ENCODE assay signal across 1 cellular context in the genomic region with DNA sequence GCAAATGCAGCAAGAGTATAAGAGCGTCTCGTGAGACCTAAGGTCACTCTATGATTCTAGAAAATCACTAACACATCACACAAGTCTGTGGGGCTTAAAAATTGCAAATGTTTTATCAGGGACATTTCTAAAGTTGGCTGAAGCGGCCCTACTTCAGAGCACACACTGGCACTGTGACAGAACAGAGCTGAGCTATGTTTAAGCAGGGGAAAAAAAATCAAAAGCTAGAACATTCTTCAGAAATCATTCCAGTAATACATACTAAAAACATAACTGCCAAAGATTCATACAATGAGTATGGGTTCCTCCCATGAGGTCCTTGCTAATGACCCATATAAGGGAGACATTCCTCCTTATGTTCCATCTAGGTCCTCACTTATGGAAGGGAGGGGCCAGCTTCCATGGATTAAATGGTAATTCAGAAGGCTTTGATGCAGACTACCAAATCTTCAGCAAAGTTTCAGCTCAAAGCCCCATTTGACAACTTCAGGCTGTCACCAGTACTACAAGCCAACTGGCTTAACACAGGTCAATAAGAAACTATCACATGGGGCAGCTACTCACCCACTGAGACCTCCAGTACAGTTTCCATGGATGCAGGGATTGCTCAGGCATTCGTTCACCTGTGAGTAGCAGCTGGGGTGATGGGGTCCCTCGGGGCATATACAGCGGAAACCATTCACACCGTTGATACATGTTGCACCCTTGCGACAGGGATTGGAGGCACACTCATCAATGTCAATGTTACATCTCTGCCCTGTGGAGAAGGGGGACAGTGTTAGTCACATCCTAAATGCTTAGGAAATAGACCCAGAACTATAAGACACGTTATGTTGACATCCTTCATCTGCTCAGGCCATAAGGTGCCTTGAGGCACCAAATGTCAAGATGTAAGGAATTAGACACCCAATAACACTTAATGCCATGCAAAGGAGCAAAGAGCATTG.
TF ChIP-seq lines count a peak whose summit lies in the region.

No MANE protein-coding gene starts in this region.

TF ChIP-seq in IMR-90, 13 proteins besides CTCF, POLR2A, EP300 and RAD21 (continued from another document):
- no peak for TF ChIP-seq RCOR1 (IDR thresholded peaks at IDR 0.05; ENCODE audit: insufficient replicate concordance, low read length)
